ENCODE assay signal across 8 cellular contexts in the genomic region with DNA sequence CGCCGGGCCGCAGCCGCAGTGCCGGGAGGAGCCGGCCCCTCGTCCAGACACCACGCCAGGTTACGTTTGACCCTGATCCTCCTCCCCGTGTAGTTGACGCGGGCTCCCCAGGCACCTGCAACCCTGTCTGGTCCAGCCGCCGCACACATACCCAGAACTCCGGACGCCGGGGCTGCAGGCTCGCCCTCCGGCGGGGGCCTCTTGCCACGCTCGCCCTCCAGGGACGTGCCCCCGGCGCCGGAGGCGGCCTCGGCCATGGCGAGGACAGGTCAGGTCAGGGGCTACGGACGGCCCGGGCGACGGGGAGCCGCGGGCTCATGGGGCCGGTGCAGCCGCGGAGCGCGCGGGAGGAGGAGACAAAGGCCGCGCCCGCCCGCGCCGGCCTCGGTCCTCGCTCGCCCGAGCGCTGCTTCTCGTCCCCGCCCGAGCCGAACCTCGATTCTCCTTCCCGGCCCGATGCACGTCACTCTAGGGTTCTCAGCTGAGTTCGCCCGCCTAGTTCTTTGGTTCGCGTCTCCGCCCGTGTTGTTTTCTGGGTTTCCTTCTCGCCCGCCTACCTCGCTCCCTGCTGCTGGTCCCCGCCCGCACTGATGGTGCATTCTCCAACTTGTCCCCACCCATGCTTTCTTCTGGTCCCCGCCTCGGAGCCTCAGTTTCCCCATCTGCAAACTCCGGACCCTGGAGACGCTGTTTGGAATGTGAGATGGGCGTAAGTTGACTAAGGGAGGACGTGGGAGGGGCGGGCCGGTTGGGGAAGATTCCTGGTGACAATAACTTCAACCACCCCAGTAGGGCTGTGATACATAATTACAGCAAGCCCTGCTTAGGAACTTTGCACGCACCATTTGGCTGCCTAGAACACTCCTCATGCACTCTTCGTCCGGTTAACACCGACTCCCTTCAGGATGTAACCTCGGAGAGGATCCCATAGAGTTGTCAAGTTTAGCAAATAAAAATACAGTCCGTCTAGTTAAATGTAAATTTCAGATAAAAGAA.
A peak's percentile ranks its signal among the peaks of the same experiment; 100 is the strongest.
DNase-seq lines count a peak whose midpoint lies in the region; ATAC-seq and TF ChIP-seq lines count a peak whose summit lies in the region.

A gene with protein sequence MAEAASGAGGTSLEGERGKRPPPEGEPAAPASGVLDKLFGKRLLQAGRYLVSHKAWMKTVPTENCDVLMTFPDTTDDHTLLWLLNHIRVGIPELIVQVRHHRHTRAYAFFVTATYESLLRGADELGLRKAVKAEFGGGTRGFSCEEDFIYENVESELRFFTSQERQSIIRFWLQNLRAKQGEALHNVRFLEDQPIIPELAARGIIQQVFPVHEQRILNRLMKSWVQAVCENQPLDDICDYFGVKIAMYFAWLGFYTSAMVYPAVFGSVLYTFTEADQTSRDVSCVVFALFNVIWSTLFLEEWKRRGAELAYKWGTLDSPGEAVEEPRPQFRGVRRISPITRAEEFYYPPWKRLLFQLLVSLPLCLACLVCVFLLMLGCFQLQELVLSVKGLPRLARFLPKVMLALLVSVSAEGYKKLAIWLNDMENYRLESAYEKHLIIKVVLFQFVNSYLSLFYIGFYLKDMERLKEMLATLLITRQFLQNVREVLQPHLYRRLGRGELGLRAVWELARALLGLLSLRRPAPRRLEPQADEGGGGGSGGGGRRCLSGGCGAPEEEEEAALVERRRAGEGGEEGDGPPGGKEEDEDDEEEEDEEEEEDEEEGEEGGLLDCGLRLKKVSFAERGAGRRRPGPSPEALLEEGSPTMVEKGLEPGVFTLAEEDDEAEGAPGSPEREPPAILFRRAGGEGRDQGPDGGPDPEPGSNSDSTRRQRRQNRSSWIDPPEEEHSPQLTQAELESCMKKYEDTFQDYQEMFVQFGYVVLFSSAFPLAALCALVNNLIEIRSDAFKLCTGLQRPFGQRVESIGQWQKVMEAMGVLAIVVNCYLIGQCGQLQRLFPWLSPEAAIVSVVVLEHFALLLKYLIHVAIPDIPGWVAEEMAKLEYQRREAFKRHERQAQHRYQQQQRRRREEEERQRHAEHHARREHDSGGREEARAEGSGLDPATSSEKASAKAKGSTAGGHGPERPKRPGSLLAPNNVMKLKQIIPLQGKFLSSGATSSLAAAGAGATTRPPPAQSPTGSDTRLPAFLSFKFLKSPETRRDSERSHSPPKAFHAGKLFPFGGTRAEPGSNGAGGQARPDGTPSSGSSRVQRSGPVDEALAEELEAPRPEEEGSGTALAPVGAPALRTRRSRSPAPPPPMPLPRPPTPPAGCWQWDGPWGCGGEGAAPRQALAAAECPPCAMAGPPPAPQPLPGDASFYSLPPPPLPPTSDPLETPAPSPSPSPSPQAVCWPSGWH (minus strand): TSS at position 442 of the 996 bp plus-strand sequence. CDS start 185 bp downstream, at position 257.

- H3K9me3 ChIP-seq in ES-I3 (ENCODE audit: control insufficient read depth, insufficient read depth, low read length) = no peaks in the 10 kb centered on the region

- DNase-seq in NCI-H2081 treated with DMSO at 0.1 percent for 48 hours (lab: John Stamatoyannopoulos, UW) (peak; percentile 70), T-helper 9 cell (peak; percentile 97), astrocyte of the spinal cord (ENCODE audit: low read depth, low spot score) (peak; percentile 99), hippocampal formation (lab: John Stamatoyannopoulos, UW) (peak; percentile 91 to 96), retina (peak; percentile 96)

- in situ Hi-C loops in astrocyte of the spinal cord (cut with HindIII; ENCODE audit: low sequenced_read_pairs) = no loop called here

- H3K4me3 ChIP-seq in astrocyte of the spinal cord (ENCODE audit: low read depth, low read length) = peak within 1 kb of the TSS; percentile 63

- no peaks in the 10 kb centered on the region for H3K36me3 ChIP-seq in ES-I3 (ENCODE audit: insufficient read depth, low read length)

- ATAC-seq in HG02798 (IDR thresholded peaks at IDR 0.05; ENCODE audit: poor library complexity, unreplicated experiment) = peak; percentile 58
- no peak for ATAC-seq in GM18858 (IDR thresholded peaks at IDR 0.05; ENCODE audit: unreplicated experiment)

- no peak for TF ChIP-seq CTCF in astrocyte of the spinal cord (IDR thresholded peaks at IDR 0.05; ENCODE audit: low read depth, low read length)

- H3K9ac ChIP-seq in ES-I3 (ENCODE audit: low read depth, low read length) = peak within 1 kb of the TSS; percentile 83

- no peaks in the 10 kb centered on the region for H3K4me1 ChIP-seq in ES-I3 (ENCODE audit: insufficient read depth, low read length)
